8 cellular contexts compared by ENCODE assay signal in the genomic region with DNA sequence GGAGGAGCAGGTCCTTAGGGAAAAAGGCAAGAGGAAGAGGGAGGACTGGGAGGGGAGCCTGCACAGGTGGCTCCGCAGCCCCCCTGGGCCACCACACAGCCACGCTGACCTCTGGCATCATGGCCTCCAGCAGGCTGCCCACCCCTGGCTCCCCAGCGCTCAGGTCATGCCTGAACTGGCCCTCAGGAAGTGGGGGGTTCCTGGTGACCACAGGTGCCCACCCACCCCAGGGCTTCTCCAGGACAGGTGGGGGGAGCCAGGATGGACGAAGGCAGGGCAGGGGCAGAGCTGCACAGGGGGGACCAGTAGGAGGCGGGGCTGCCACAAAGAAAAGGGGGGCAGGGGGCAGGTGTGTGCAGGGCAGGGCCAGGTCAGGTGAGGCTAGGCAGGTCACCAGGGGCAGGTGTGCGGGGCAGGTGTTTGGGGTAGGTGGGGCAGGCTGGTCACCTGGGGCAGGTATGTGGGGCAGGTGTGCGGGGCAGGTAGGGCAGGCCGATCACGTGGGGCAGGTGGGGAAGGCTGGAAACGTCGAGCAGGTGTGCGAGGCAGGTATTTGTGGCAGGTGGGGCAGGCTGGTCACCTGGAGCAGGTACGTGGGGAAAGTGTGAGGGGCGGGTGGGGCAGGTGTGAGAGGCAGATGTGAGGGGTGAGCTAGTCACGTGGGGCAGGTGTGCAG. TPM values are rescaled to one million over a fixed set of nuclear protein-coding genes. Genes with fewer than 3 reads are reported as not detected.
A peak's percentile ranks its signal among the peaks of the same experiment; 100 is the strongest.
DNase-seq lines count a peak whose midpoint lies in the region; TF ChIP-seq lines count a peak whose summit lies in the region.

No MANE protein-coding gene starts in this region.

- H3K4me2 ChIP-seq in SU-DHL-6 (ENCODE audit: low read depth, low read length, poor library complexity, severe bottlenecking) = peak overlapping the region; percentile 63

- H3K4me3 Mint-ChIP-seq in activated CD4-positive, alpha-beta T cell treated with anti-CD3 and anti-CD28 coated beads, Interleukin-2, amount 10 ng/mL, durations not matched to agents 24 days and 14 days = peak overlapping the region; percentile 90
- H3K4me3 Mint-ChIP-seq in glutamatergic neuron (ENCODE audit: unreplicated experiment) = peak overlapping the region; percentile 82

- peaks cover 17% of the 10 kb centered on the region for H3K36me3 Mint-ChIP-seq in activated CD4-positive, alpha-beta T cell treated with anti-CD3 and anti-CD28 coated beads, Interleukin-2, amount 10 ng/mL, durations not matched to agents 24 days and 14 days (ENCODE audit: low read depth)
- H3K36me3 Mint-ChIP-seq in glutamatergic neuron (ENCODE audit: unreplicated experiment) = no peaks in the 10 kb centered on the region

- peaks cover 45% of the 10 kb centered on the region for H3K4me1 Mint-ChIP-seq in activated CD4-positive, alpha-beta T cell treated with anti-CD3 and anti-CD28 coated beads, Interleukin-2, amount 10 ng/mL, durations not matched to agents 24 days and 14 days
- H3K4me1 Mint-ChIP-seq in glutamatergic neuron (ENCODE audit: low read depth, unreplicated experiment) = peaks cover 31% of the 10 kb centered on the region

- H3F3A ChIP-seq in SU-DHL-6 (ENCODE audit: insufficient read depth) = peaks cover 19% of the 10 kb centered on the region

- intact Hi-C loops in activated CD4-positive, alpha-beta T cell treated with anti-CD3 and anti-CD28 coated beads, Interleukin-2, amount 10 ng/mL, durations not matched to agents 24 days and 14 days (cut with micrococcal nuclease) = loop anchor here (2.0 kb wide), 1 partner anchor 33 kb away; no protein-coding TSS in a partner anchor

- H3K27ac Mint-ChIP-seq in activated CD4-positive, alpha-beta T cell treated with anti-CD3 and anti-CD28 coated beads, Interleukin-2, amount 10 ng/mL, durations not matched to agents 24 days and 14 days = peak overlapping the region; percentile 90
- peak overlapping the region; percentile 53 for H3K27ac Mint-ChIP-seq in glutamatergic neuron (ENCODE audit: unreplicated experiment)

- H3K9me2 ChIP-seq in SU-DHL-6 (replicated peaks; ENCODE audit: insufficient read depth, low read length) = no peaks in the 10 kb centered on the region

- no peak overlapping the region for H3K27ac ChIP-seq in SU-DHL-6 (ENCODE audit: low read depth, low read length)
- peak overlapping the region; percentile 99 for H3K27ac ChIP-seq in suprapubic skin

- H3K79me2 ChIP-seq in SU-DHL-6 (ENCODE audit: insufficient read depth, low read length) = peaks cover 21% of the 10 kb centered on the region

- H4K20me1 ChIP-seq in SU-DHL-6 (ENCODE audit: low read depth, low read length) = no peaks in the 10 kb centered on the region

- H3K9me3 ChIP-seq in SU-DHL-6 (ENCODE audit: insufficient read depth, low read length) (no peaks in the 10 kb centered on the region), suprapubic skin (no peaks in the 10 kb centered on the region)

- peak overlapping the region; percentile 38 for H3K4me3 ChIP-seq in SU-DHL-6 (ENCODE audit: insufficient read depth, low read length, poor library complexity, severe bottlenecking)
- H3K4me3 ChIP-seq in suprapubic skin = peak overlapping the region; percentile 89

- TF ChIP-seq POLR2A in suprapubic skin (IDR thresholded peaks at IDR 0.05) = no peak

- H2AFZ ChIP-seq in SU-DHL-6 (ENCODE audit: low read depth, low read length, severe bottlenecking) = no peak overlapping the region

- 50% methylated on average over 15 of the region's 15 CpGs for WGBS in suprapubic skin

- no peaks in the 10 kb centered on the region for H3K9me3 Mint-ChIP-seq in activated CD4-positive, alpha-beta T cell treated with anti-CD3 and anti-CD28 coated beads, Interleukin-2, amount 10 ng/mL, durations not matched to agents 24 days and 14 days
- peaks cover 11% of the 10 kb centered on the region for H3K9me3 Mint-ChIP-seq in glutamatergic neuron (ENCODE audit: unreplicated experiment)

- H3K27me3 Mint-ChIP-seq in activated CD4-positive, alpha-beta T cell treated with anti-CD3 and anti-CD28 coated beads, Interleukin-2, amount 10 ng/mL, durations not matched to agents 24 days and 14 days = no peaks in the 10 kb centered on the region
- H3K27me3 Mint-ChIP-seq in glutamatergic neuron (ENCODE audit: unreplicated experiment) = peaks cover 10% of the 10 kb centered on the region

- H3K9ac ChIP-seq in SU-DHL-6 (ENCODE audit: low read length) = peak overlapping the region; percentile 9; the same call in 1 of the 2 replicates

- peaks cover 63% of the 10 kb centered on the region for H3K4me1 ChIP-seq in suprapubic skin

- TF ChIP-seq EP300 in suprapubic skin (IDR thresholded peaks at IDR 0.05) = no peak

- peak; percentile 60 for DNase-seq in activated CD4-positive, alpha-beta T cell treated with anti-CD3 and anti-CD28 coated beads, Interleukin-2, amount 10 ng/mL, durations not matched to agents 24 days and 14 days
- DNase-seq in activated CD4-positive, alpha-beta T cell treated with anti-CD3 and anti-CD28 coated beads, Interleukin-2, amount 50 U/mL, for 48 hours = no peak
- DNase-seq in glutamatergic neuron = no peak
- DNase-seq in suprapubic skin (ENCODE audit: low spot score in 2 of 2) = peak in 1 of 2 donors; percentile 80
- DNase-seq in NCI-H226 = no peak
- DNase-seq in NCI-H1694 (lab: John Stamatoyannopoulos, UW) = no peak
- DNase-seq in SKM-1 treated with dmso at 0.1 percent for 144 hours (lab: John Stamatoyannopoulos, UW; ENCODE audit: unreplicated experiment) = no peak

- no peaks in the 10 kb centered on the region for H3K36me3 ChIP-seq in SU-DHL-6 (ENCODE audit: low read length)
- H3K36me3 ChIP-seq in suprapubic skin = peaks cover 7% of the 10 kb centered on the region

- H3K27me3 ChIP-seq in SU-DHL-6 (ENCODE audit: low read length) (no peaks in the 10 kb centered on the region), suprapubic skin (no peaks in the 10 kb centered on the region)

- TF ChIP-seq CTCF in SU-DHL-6 (IDR thresholded peaks at IDR 0.05; ENCODE audit: insufficient read depth, low read length, poor library complexity, severe bottlenecking) = no peak
- TF ChIP-seq CTCF in glutamatergic neuron (IDR thresholded peaks at IDR 0.05; ENCODE audit: partially characterized antibody, unreplicated experiment) = no peak
- TF ChIP-seq CTCF in suprapubic skin (IDR thresholded peaks at IDR 0.05) = no peak

RNA-seq across cellular contexts. Expression of gene DEAF1, which starts 1.0 kb away (rescaled TPM):
- total RNA-seq in activated CD4-positive, alpha-beta T cell treated with anti-CD3 and anti-CD28 coated beads, Interleukin-2, amount 10 ng/mL, durations not matched to agents 24 days and 14 days = 66.3 and 73.9 TPM in 2 replicates
- total RNA-seq in glutamatergic neuron (ENCODE audit: unreplicated experiment) (51.5 TPM), suprapubic skin (10 to 100 TPM; 37.0 to 60.6 (median 43.7) TPM)

RNA-seq across cellular contexts. Expression of gene TMEM80, which starts 1.6 kb away (rescaled TPM):
- 12.3 and 12.5 TPM in 2 replicates for total RNA-seq in activated CD4-positive, alpha-beta T cell treated with anti-CD3 and anti-CD28 coated beads, Interleukin-2, amount 10 ng/mL, durations not matched to agents 24 days and 14 days
- 29.7 TPM for total RNA-seq in glutamatergic neuron (ENCODE audit: unreplicated experiment)
- total RNA-seq in suprapubic skin = 10 to 100 TPM; 31.5 to 53.6 (median 39.1) TPM

RNA-seq across cellular contexts. Expression of gene EPS8L2, which starts 12.0 kb away (rescaled TPM):
- 15.3 and 19.8 TPM in 2 replicates for total RNA-seq in activated CD4-positive, alpha-beta T cell treated with anti-CD3 and anti-CD28 coated beads, Interleukin-2, amount 10 ng/mL, durations not matched to agents 24 days and 14 days
- 12.7 TPM for total RNA-seq in glutamatergic neuron (ENCODE audit: unreplicated experiment)
- 100 to 1,000 TPM; 107 to 193 (median 140) TPM for total RNA-seq in suprapubic skin

RNA-seq across cellular contexts. Expression of gene TALDO1, which starts 53.2 kb away (rescaled TPM):
- total RNA-seq in activated CD4-positive, alpha-beta T cell treated with anti-CD3 and anti-CD28 coated beads, Interleukin-2, amount 10 ng/mL, durations not matched to agents 24 days and 14 days = 265 and 279 TPM in 2 replicates
- 182 TPM for total RNA-seq in glutamatergic neuron (ENCODE audit: unreplicated experiment)
- total RNA-seq in suprapubic skin = 100 to 1,000 TPM; 107 to 197 (median 179) TPM

RNA-seq across cellular contexts. Expression of gene DRD4, which starts 57.0 kb away (rescaled TPM):
- 0.14 and 0.28 TPM in 2 replicates for total RNA-seq in activated CD4-positive, alpha-beta T cell treated with anti-CD3 and anti-CD28 coated beads, Interleukin-2, amount 10 ng/mL, durations not matched to agents 24 days and 14 days
- 2.9 TPM for total RNA-seq in glutamatergic neuron (ENCODE audit: unreplicated experiment)
- 1 to 10 TPM in 1 of 4 donors, under 1 TPM in 1, not detected in 2; 0.97 to 1.2 TPM for total RNA-seq in suprapubic skin
